Comparison of ENCODE assay signal across 29 cellular contexts in genomic region chrX:67523002-67523711, GRCh38. TPM values are rescaled to one million over a fixed set of nuclear protein-coding genes. Genes with fewer than 3 reads are reported as not detected.
"Had no signal": no experiment of that assay in that cellular context is flagged by ENCODE, and none has a peak within 500 bp of the region (broad histone marks: within the 10 kb centered on the region; RNA-seq: fewer than 3 reads in every experiment).

No MANE protein-coding gene starts in this region.

- H3K9me3 Mint-ChIP-seq: activated naive CD4-positive, alpha-beta T cell treated with anti-CD3 and anti-CD28 coated beads, Interleukin-2, amount 50 U/mL, for 24 hours; dendritic cell treated with granulocyte-macrophage colony-stimulating factor and Interleukin-4, amounts not matched to agents 40 ng/mL and 50 ng/mL, for 4 days; type B pancreatic cell had no signal

- H3K27me3 ChIP-seq: body of pancreas, cardiac muscle cell, heart left ventricle, testis, vagina had no signal

- H3K4me3 Mint-ChIP-seq: activated CD4-positive, alpha-beta T cell treated with anti-CD3 and anti-CD28 coated beads, Interleukin-2, amount 10 ng/mL, durations not matched to agents 7 days and 5 days; activated CD8-positive, alpha-beta T cell treated with anti-CD3 and anti-CD28 coated beads for 36 hours; activated naive CD4-positive, alpha-beta T cell treated with anti-CD3 and anti-CD28 coated beads, Interleukin-2, amount 50 U/mL, for 24 hours; dendritic cell treated with granulocyte-macrophage colony-stimulating factor and Interleukin-4, amounts not matched to agents 40 ng/mL and 50 ng/mL, for 4 days; naive B cell; neural crest cell; stimulated activated naive B cell treated with anti-CD40 and anti-IgM and Interleukin-4, amounts not matched to agents 10 μg/mL and 1 μg/mL and 100 μg/mL, for 72 hours; type B pancreatic cell had no signal

- H3K9me3 ChIP-seq: body of pancreas, lower lobe of right lung, mucosa of descending colon, testis had no signal

- DNase-seq: activated CD4-positive, alpha-beta T cell treated with anti-CD3 and anti-CD28 coated beads, Interleukin-2, amount 10 ng/mL, durations not matched to agents 7 days and 5 days; activated CD4-positive, CD25-positive, alpha-beta regulatory T cell treated with anti-CD3 and anti-CD28 coated beads, Interleukin-2, amount 50 U/mL, for 72 hours; activated CD8-positive, alpha-beta T cell treated with anti-CD3 and anti-CD28 coated beads for 36 hours; activated gamma-delta T cell treated with Interleukin-2 at 50 U/mL for 16 hours; activated T-cell treated with anti-CD3 and anti-CD28 coated beads, Interleukin-2, amount 50 U/mL, for 1 hour; anterior cingulate cortex; body of pancreas; effector CD4-positive, alpha-beta T cell; heart left ventricle; islet precursor cell; left cardiac atrium; lower lobe of right lung; mesendoderm; mucosa of descending colon; naive B cell; occipital lobe; stimulated activated CD4-positive, alpha-beta T cell treated with anti-CD3 and anti-CD28 coated beads, Interleukin-15, amount 100 ng/mL, for 24 hours; stimulated activated CD4-positive, alpha-beta T cell treated with anti-CD3 and anti-CD28 coated beads, Interleukin-2, amount 100 ng/mL, for 48 hours; stimulated activated CD8-positive, alpha-beta memory T cell treated with anti-CD3 and anti-CD28 coated beads, Interleukin-4, amount 100 ng/mL, for 48 hours; stimulated activated naive B cell treated with anti-CD40 and anti-IgM and Interleukin-4, amounts not matched to agents 10 μg/mL and 1 μg/mL and 100 μg/mL, for 72 hours; testis; WERI-Rb-1 had no signal

- H3K4me2 ChIP-seq: smooth muscle cell had no signal

- H3K27me3 Mint-ChIP-seq: activated CD4-positive, alpha-beta T cell treated with anti-CD3 and anti-CD28 coated beads, Interleukin-2, amount 10 ng/mL, durations not matched to agents 7 days and 5 days; activated CD8-positive, alpha-beta T cell treated with anti-CD3 and anti-CD28 coated beads for 36 hours; activated naive CD4-positive, alpha-beta T cell treated with anti-CD3 and anti-CD28 coated beads, Interleukin-2, amount 50 U/mL, for 24 hours; dendritic cell treated with granulocyte-macrophage colony-stimulating factor and Interleukin-4, amounts not matched to agents 40 ng/mL and 50 ng/mL, for 4 days; naive B cell; stimulated activated naive B cell treated with anti-CD40 and anti-IgM and Interleukin-4, amounts not matched to agents 10 μg/mL and 1 μg/mL and 100 μg/mL, for 72 hours; type B pancreatic cell had no signal

- H3K27ac ChIP-seq: body of pancreas, cardiac muscle cell, heart left ventricle, lower lobe of right lung, testis, vagina, WERI-Rb-1 had no signal

- H3K4me1 Mint-ChIP-seq: activated CD4-positive, alpha-beta T cell treated with anti-CD3 and anti-CD28 coated beads, Interleukin-2, amount 10 ng/mL, durations not matched to agents 7 days and 5 days; activated naive CD4-positive, alpha-beta T cell treated with anti-CD3 and anti-CD28 coated beads, Interleukin-2, amount 50 U/mL, for 24 hours; naive B cell; stimulated activated naive B cell treated with anti-CD40 and anti-IgM and Interleukin-4, amounts not matched to agents 10 μg/mL and 1 μg/mL and 100 μg/mL, for 72 hours had no signal

- H3K36me3 Mint-ChIP-seq: activated naive CD4-positive, alpha-beta T cell treated with anti-CD3 and anti-CD28 coated beads, Interleukin-2, amount 50 U/mL, for 24 hours; naive B cell; stimulated activated naive B cell treated with anti-CD40 and anti-IgM and Interleukin-4, amounts not matched to agents 10 μg/mL and 1 μg/mL and 100 μg/mL, for 72 hours; type B pancreatic cell had no signal

- H3K36me3 ChIP-seq: cardiac muscle cell, heart left ventricle, lower lobe of right lung, vagina, WERI-Rb-1 had no signal

- ATAC-seq: activated CD8-positive, alpha-beta T cell treated with anti-CD3 and anti-CD28 coated beads for 36 hours; body of pancreas; mucosa of descending colon; stimulated activated naive B cell treated with anti-CD40 and anti-IgM and Interleukin-4, amounts not matched to agents 10 μg/mL and 1 μg/mL and 100 μg/mL, for 72 hours had no signal

- H3K4me1 ChIP-seq: lower lobe of right lung, testis, vagina had no signal

- H3K4me3 ChIP-seq: body of pancreas, cardiac muscle cell, heart left ventricle, lower lobe of right lung, mucosa of descending colon, smooth muscle cell, testis, vagina had no signal

- H3K27ac Mint-ChIP-seq: activated CD4-positive, alpha-beta T cell treated with anti-CD3 and anti-CD28 coated beads, Interleukin-2, amount 10 ng/mL, durations not matched to agents 7 days and 5 days; activated CD8-positive, alpha-beta T cell treated with anti-CD3 and anti-CD28 coated beads for 36 hours; activated naive CD4-positive, alpha-beta T cell treated with anti-CD3 and anti-CD28 coated beads, Interleukin-2, amount 50 U/mL, for 24 hours; dendritic cell treated with granulocyte-macrophage colony-stimulating factor and Interleukin-4, amounts not matched to agents 40 ng/mL and 50 ng/mL, for 4 days; naive B cell; stimulated activated naive B cell treated with anti-CD40 and anti-IgM and Interleukin-4, amounts not matched to agents 10 μg/mL and 1 μg/mL and 100 μg/mL, for 72 hours; type B pancreatic cell had no signal

RNA-seq across cellular contexts. Expression of gene AR, which starts 20.7 kb away (rescaled TPM):
- total RNA-seq: activated CD4-positive, alpha-beta T cell treated with anti-CD3 and anti-CD28 coated beads, Interleukin-2, amount 10 ng/mL, durations not matched to agents 7 days and 5 days; activated CD8-positive, alpha-beta T cell treated with anti-CD3 and anti-CD28 coated beads for 36 hours had no signal
